33 cellular contexts compared by ENCODE assay signal in genomic region chr14:79708426-79708825, GRCh38.
"Had no signal": no experiment of that assay in that cellular context is flagged by ENCODE, and none has a peak within 500 bp of the region (broad histone marks: within the 10 kb centered on the region; RNA-seq: fewer than 3 reads in every experiment).

No MANE protein-coding gene starts in this region.

- H3K4me3 Mint-ChIP-seq: activated CD4-positive, alpha-beta memory T cell treated with anti-CD3 and anti-CD28 coated beads, Interleukin-2, amount 10 ng/mL, durations not matched to agents 7 days and 5 days; activated CD8-positive, alpha-beta memory T cell treated with anti-CD3 and anti-CD28 coated beads, Interleukin-2, amount 10 ng/mL, durations not matched to agents 7 days and 5 days; activated naive CD8-positive, alpha-beta T cell treated with anti-CD3 and anti-CD28 coated beads for 36 hours had no signal

- H3K9me3 ChIP-seq: MG63, SJCRH30 had no signal

- H3K27me3 Mint-ChIP-seq: activated CD4-positive, alpha-beta memory T cell treated with anti-CD3 and anti-CD28 coated beads, Interleukin-2, amount 10 ng/mL, durations not matched to agents 7 days and 5 days; activated CD8-positive, alpha-beta memory T cell treated with anti-CD3 and anti-CD28 coated beads, Interleukin-2, amount 10 ng/mL, durations not matched to agents 7 days and 5 days; activated naive CD8-positive, alpha-beta T cell treated with anti-CD3 and anti-CD28 coated beads for 36 hours had no signal

- H3K27me3 ChIP-seq: brain microvascular endothelial cell, MG63, SJCRH30 had no signal

- H3K27ac ChIP-seq: brain microvascular endothelial cell, SJCRH30, WERI-Rb-1 had no signal

- DNase-seq: activated CD4-positive, alpha-beta memory T cell treated with anti-CD3 and anti-CD28 coated beads, Interleukin-2, amount 10 ng/mL, durations not matched to agents 7 days and 5 days; activated CD4-positive, alpha-beta T cell treated with anti-CD3 and anti-CD28 coated beads for 1 hour; activated CD4-positive, alpha-beta T cell treated with anti-CD3 and anti-CD28 coated beads for 48 hours; activated CD4-positive, CD25-positive, alpha-beta regulatory T cell; activated CD8-positive, alpha-beta memory T cell treated with anti-CD3 and anti-CD28 coated beads for 24 hours; activated CD8-positive, alpha-beta memory T cell treated with anti-CD3 and anti-CD28 coated beads, Interleukin-2, amount 10 ng/mL, durations not matched to agents 7 days and 5 days; activated CD8-positive, alpha-beta memory T cell treated with anti-CD3 and anti-CD28 coated beads, Interleukin-2, amount 50 U/mL, for 48 hours; activated effector memory CD4-positive, alpha-beta T cell treated with Interleukin-2 at 50 U/mL for 16 hours; activated naive CD4-positive, alpha-beta T cell treated with anti-CD3 and anti-CD28 coated beads, Interleukin-2, amount 50 U/mL, for 16 hours; activated naive CD8-positive, alpha-beta T cell treated with anti-CD3 and anti-CD28 coated beads for 36 hours; activated T-cell treated with anti-CD3 and anti-CD28 coated beads, Interleukin-2, amount 50 U/mL, for 48 hours; amniotic stem cell; aorta; central memory CD4-positive, alpha-beta T cell; Kasumi-1; KG1; MG63; NCI-H1048; NCI-H1105 treated with DMSO at 0.1 percent for 48 hours; NCI-H1436; NCI-H1694; NCI-H2081 treated with DMSO at 0.1 percent for 48 hours; NCI-H345; NCI-H524 treated with DMSO at 0.1 percent for 48 hours; NCI-H748 treated with DMSO at 0.1 percent for 48 hours; NK-92 treated with Interleukin-12 subunit alpha and Interleukin-12 subunit beta, amount 100 ng/mL, for 24 hours; SHP77; SJCRH30; SW 1271; T1000; WERI-Rb-1 had no signal

- ATAC-seq: activated CD8-positive, alpha-beta memory T cell treated with anti-CD3 and anti-CD28 coated beads, Interleukin-2, amount 10 ng/mL, durations not matched to agents 7 days and 5 days; Panc1 had no signal

- H3K4me1 Mint-ChIP-seq: activated CD4-positive, alpha-beta memory T cell treated with anti-CD3 and anti-CD28 coated beads, Interleukin-2, amount 10 ng/mL, durations not matched to agents 7 days and 5 days; activated CD8-positive, alpha-beta memory T cell treated with anti-CD3 and anti-CD28 coated beads, Interleukin-2, amount 10 ng/mL, durations not matched to agents 7 days and 5 days; activated naive CD8-positive, alpha-beta T cell treated with anti-CD3 and anti-CD28 coated beads for 36 hours had no signal

- H3K4me1 ChIP-seq: SJCRH30 had no signal

- H3K27ac Mint-ChIP-seq: activated CD4-positive, alpha-beta memory T cell treated with anti-CD3 and anti-CD28 coated beads, Interleukin-2, amount 10 ng/mL, durations not matched to agents 7 days and 5 days; activated CD8-positive, alpha-beta memory T cell treated with anti-CD3 and anti-CD28 coated beads, Interleukin-2, amount 10 ng/mL, durations not matched to agents 7 days and 5 days; activated naive CD8-positive, alpha-beta T cell treated with anti-CD3 and anti-CD28 coated beads for 36 hours had no signal

- H3K4me3 ChIP-seq: MG63, SJCRH30 had no signal

- H3K36me3 ChIP-seq: brain microvascular endothelial cell, MG63, SJCRH30, WERI-Rb-1 had no signal

- H3K36me3 Mint-ChIP-seq: activated CD8-positive, alpha-beta memory T cell treated with anti-CD3 and anti-CD28 coated beads, Interleukin-2, amount 10 ng/mL, durations not matched to agents 7 days and 5 days; activated naive CD8-positive, alpha-beta T cell treated with anti-CD3 and anti-CD28 coated beads for 36 hours had no signal
